8 cellular contexts compared by ENCODE assay signal in the genomic region with DNA sequence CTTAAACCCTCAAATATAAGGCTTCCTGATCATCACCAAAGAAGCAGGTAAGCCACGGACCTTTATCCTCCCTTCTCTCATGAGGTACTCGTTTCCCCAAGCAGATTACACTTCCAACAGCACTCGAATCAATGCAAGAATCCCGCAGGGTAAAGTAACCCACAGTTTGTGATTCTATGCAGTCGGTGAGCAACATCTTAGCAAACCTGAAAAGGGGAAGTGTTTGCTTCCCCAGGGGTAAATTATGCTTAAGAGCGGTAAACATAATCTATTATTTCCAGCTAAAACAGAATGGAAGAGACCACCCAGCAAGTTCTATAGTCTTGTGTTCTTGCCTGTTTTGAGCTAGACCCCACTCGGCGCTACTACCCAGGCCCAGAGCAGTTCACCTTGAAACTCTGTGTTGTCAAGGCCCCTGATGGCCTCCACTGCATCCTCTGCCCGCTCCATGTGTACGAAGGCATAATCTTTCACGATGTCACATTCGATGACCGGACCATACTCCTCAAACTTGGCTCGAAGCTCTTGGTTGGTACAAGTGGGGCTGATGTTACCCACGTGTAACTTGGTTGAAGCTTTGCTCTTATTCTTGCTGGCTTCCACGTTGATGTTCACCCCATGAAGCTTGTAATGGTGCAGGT. TPM values are rescaled to one million over a fixed set of nuclear protein-coding genes. Genes with fewer than 3 reads are reported as not detected.
DNase-seq lines count a peak whose midpoint lies in the region; ATAC-seq, FAIRE-seq and TF ChIP-seq lines count a peak whose summit lies in the region.

No MANE protein-coding gene starts in this region.

- H3K27me3 ChIP-seq in GM23338 (ENCODE audit: insufficient read depth) (no peaks in the 10 kb centered on the region), endodermal cell (ENCODE audit: control insufficient read depth, insufficient read depth, low read length, poor library complexity, severe bottlenecking) (no peaks in the 10 kb centered on the region)

- BruUV-seq in OCI-LY7 (replicated peaks; lab: Mats Ljungman, UMichigan): no TSS peak

- H3K4me3 ChIP-seq in GM23338 (peak overlapping the region; percentile 65), OCI-LY7 (ENCODE audit: low read depth, low read length, poor library complexity, severe bottlenecking) (peak overlapping the region; percentile 77), endodermal cell (ENCODE audit: low read length) (peak overlapping the region; percentile 97), retinal pigment epithelial cell (ENCODE audit: low read length) (peak overlapping the region; percentile 77)

- H3K4me3 Mint-ChIP-seq in GM23338 (peak overlapping the region; percentile 95), endodermal cell (peak overlapping the region; percentile 88)

- TF ChIP-seq POLR2A in H54 (IDR thresholded peaks at IDR 0.05; ENCODE audit: low read depth, low read length): no peak

- H3K27ac Mint-ChIP-seq in GM23338: peak overlapping the region; percentile 99; the same call in 1 of the 2 replicates
- H3K27ac Mint-ChIP-seq in endodermal cell: peak overlapping the region; percentile 50

- H3K9me3 Mint-ChIP-seq in GM23338 (no peaks in the 10 kb centered on the region; the same call in 2 of the 3 replicates), endodermal cell (no peaks in the 10 kb centered on the region)

- CTCF ChIA-PET in OCI-LY7 (lab: Charles Lee; ENCODE audit: unreplicated experiment): interaction anchor here (0.9 kb wide), 1 partner anchor 31 kb away, joined by 3 read pairs; no protein-coding TSS in a partner anchor

- H3K9me2 ChIP-seq in GM23338 (ENCODE audit: insufficient read depth) (no peaks in the 10 kb centered on the region), OCI-LY7 (ENCODE audit: insufficient read depth, low read length) (no peaks in the 10 kb centered on the region)

- intact Hi-C loops in OCI-LY7 (cut with micrococcal nuclease; ENCODE audit: unreplicated experiment): loop anchor here (2.0 to 5.0 kb wide), 2 partner anchors 38 to 84 kb away; a partner anchor contains a TSS

- H3K4me2 ChIP-seq in GM23338 (peak overlapping the region; percentile 81), OCI-LY7 (ENCODE audit: low read length) (peak overlapping the region; percentile 93)

- no peak overlapping the region for H2AFZ ChIP-seq in GM23338
- no peak overlapping the region for H2AFZ ChIP-seq in OCI-LY7 (ENCODE audit: low read length)

- no peak for ATAC-seq in GM23338

- TF ChIP-seq CTCF in GM23338 (conservative IDR thresholded peaks at IDR 0.05; ENCODE audit: low read depth in 2 of 2) (no peak), OCI-LY7 (conservative IDR thresholded peaks at IDR 0.05; ENCODE audit: low read length) (no peak), endodermal cell (conservative IDR thresholded peaks at IDR 0.05) (no peak), retinal pigment epithelial cell (conservative IDR thresholded peaks at IDR 0.05; ENCODE audit: low read depth, low read length) (no peak)

- H4K20me1 ChIP-seq in GM23338 (replicated peaks; ENCODE audit: insufficient read depth) (peaks cover 21% of the 10 kb centered on the region), OCI-LY7 (ENCODE audit: insufficient read depth, low read length) (peaks cover 14% of the 10 kb centered on the region; the same call in 1 of the 2 replicates)

- peaks cover 24% of the 10 kb centered on the region for H3K4me1 ChIP-seq in GM23338 (ENCODE audit: insufficient read depth)
- H3K4me1 ChIP-seq in OCI-LY7 (ENCODE audit: insufficient read depth, low read length, poor library complexity, severe bottlenecking): peaks cover 49% of the 10 kb centered on the region
- no peaks in the 10 kb centered on the region for H3K4me1 ChIP-seq in endodermal cell (ENCODE audit: control insufficient read depth, insufficient read depth, low read length)

- H3K36me3 ChIP-seq in GM23338 (ENCODE audit: insufficient read depth): no peaks in the 10 kb centered on the region
- peaks cover 28% of the 10 kb centered on the region for H3K36me3 ChIP-seq in OCI-LY7 (ENCODE audit: insufficient read depth, low read length)
- H3K36me3 ChIP-seq in endodermal cell (ENCODE audit: control insufficient read depth, insufficient read depth, low read length): peaks cover 26% of the 10 kb centered on the region

- H3K27ac ChIP-seq in GM23338 (ENCODE audit: low read depth) (no peak overlapping the region; the same call in 1 of the 2 replicates), OCI-LY7 (ENCODE audit: low read depth, low read length, poor library complexity, severe bottlenecking) (peak overlapping the region; percentile 87), endodermal cell (ENCODE audit: low read depth, low read length) (no peak overlapping the region)

- H3F3A ChIP-seq in GM23338 (replicated peaks; ENCODE audit: low read depth): peaks cover 9% of the 10 kb centered on the region; the same call in 1 of the 2 replicates

- no peak overlapping the region for H3K9ac ChIP-seq in endodermal cell (ENCODE audit: extremely low read depth, low read length, poor library complexity, severe bottlenecking)

- DNase-seq in GM23338 (ENCODE audit: low spot score): no peak
- DNase-seq in OCI-LY7 (ENCODE audit: low spot score): peak; percentile 47
- DNase-seq in endodermal cell: no peak
- DNase-seq in retinal pigment epithelial cell (ENCODE audit: low read depth): no peak
- DNase-seq in DMS 273 (lab: John Stamatoyannopoulos, UW; ENCODE audit: unreplicated experiment): no peak
- no peak for DNase-seq in NCI-H1436 treated with DMSO at 0.1 percent for 48 hours (lab: John Stamatoyannopoulos, UW)
- DNase-seq in cerebellar cortex (ENCODE audit: low spot score): no peak
- no peak for DNase-seq in H54 (ENCODE audit: insufficient read length, low spot score)

- POLR2A ChIA-PET in OCI-LY7 (lab: Charles Lee): interaction anchor here (0.9 to 2.5 kb wide), 5 partner anchors 8 to 131 kb away, joined by 3 to 11 read pairs (median 4); a partner anchor contains a TSS

- peaks cover 22% of the 10 kb centered on the region for H3K36me3 Mint-ChIP-seq in GM23338 (ENCODE audit: low read depth)
- peaks cover 21% of the 10 kb centered on the region for H3K36me3 Mint-ChIP-seq in endodermal cell (ENCODE audit: low read depth)

- WGBS in endodermal cell (ENCODE audit: insufficient coverage in 1 of 2, insufficient read length in 1 of 2), 2 experiments: 91 to 96% methylated on average over 9 to 16 of the region's 16 CpGs

- no peak for FAIRE-seq in H54 (lab: Jason Lieb, UNC)

- H3K4me1 Mint-ChIP-seq in GM23338: peaks cover 24% of the 10 kb centered on the region
- peaks cover 29% of the 10 kb centered on the region for H3K4me1 Mint-ChIP-seq in endodermal cell

- H3K27me3 Mint-ChIP-seq in GM23338 (ENCODE audit: insufficient read depth, low read depth, poor library complexity) (peaks cover 13% of the 10 kb centered on the region), endodermal cell (ENCODE audit: insufficient read depth) (no peaks in the 10 kb centered on the region)

- H3K9me3 ChIP-seq in OCI-LY7 (ENCODE audit: low read length) (no peaks in the 10 kb centered on the region), endodermal cell (ENCODE audit: control insufficient read depth, low read length) (no peaks in the 10 kb centered on the region)

- H3K79me2 ChIP-seq in GM23338 (replicated peaks; ENCODE audit: insufficient read depth): peaks cover 58% of the 10 kb centered on the region
- H3K79me2 ChIP-seq in OCI-LY7 (ENCODE audit: insufficient read depth, low read depth, low read length): peaks cover 57% of the 10 kb centered on the region

TF ChIP-seq in GM23338, 12 proteins besides CTCF, POLR2A, EP300 and RAD21 (continues in another document):
- TF ChIP-seq ZNF114 (CRISPR knock-in tag; IDR thresholded peaks at IDR 0.05) (no peak), CREB1 (CRISPR knock-in tag; IDR thresholded peaks at IDR 0.05; ENCODE audit: low read depth) (no peak)

RNA-seq across cellular contexts. Expression of a gene that starts 1.3 kb away (rescaled TPM):
- 22.9 and 31.0 TPM in 2 replicates for total RNA-seq in GM23338 (2014; rRNA removed; shearing (Covaris generic))
- 21.1 and 28.0 TPM in 2 replicates for polyA plus RNA-seq in GM23338 (2016; fragmentation: Nextera tagmentation; extraction: Ambion mirVana)
- 29.1 and 40.0 TPM in 2 replicates for total RNA-seq in OCI-LY7 (2014; rRNA removed; shearing (Covaris generic))
- total RNA-seq in OCI-LY7 (2022) (38.3 and 39.4 TPM in 2 replicates), endodermal cell (10 to 100 TPM; 23.3 to 28.5 TPM)
- 48.4 TPM for polyA plus RNA-seq in endodermal cell (2013, experiment 1 of 2)
- polyA plus RNA-seq in endodermal cell (2013, experiment 2 of 2): 41.6 TPM

RNA-seq across cellular contexts. Expression of a gene that starts 37.9 kb away (rescaled TPM):
- total RNA-seq in GM23338 (2014; rRNA removed; shearing (Covaris generic)): 133 and 147 TPM in 2 replicates
- polyA plus RNA-seq in GM23338 (2016; fragmentation: Nextera tagmentation; extraction: Ambion mirVana): 122 and 146 TPM in 2 replicates
- total RNA-seq in OCI-LY7 (2014; rRNA removed; shearing (Covaris generic)): 66.0 and 93.9 TPM in 2 replicates
- total RNA-seq in OCI-LY7 (2022) (139 and 140 TPM in 2 replicates), endodermal cell (100 to 1,000 TPM; 151 to 191 TPM)
- polyA plus RNA-seq in endodermal cell (2013, experiment 1 of 2): 176 TPM
- 157 TPM for polyA plus RNA-seq in endodermal cell (2013, experiment 2 of 2)

RNA-seq across cellular contexts. Expression of a gene that starts 52.6 kb away (rescaled TPM):
- 28.9 and 49.1 TPM in 2 replicates for total RNA-seq in GM23338 (2014; rRNA removed; shearing (Covaris generic))
- 6.9 and 7.7 TPM in 2 replicates for polyA plus RNA-seq in GM23338 (2016; fragmentation: Nextera tagmentation; extraction: Ambion mirVana)
- total RNA-seq in OCI-LY7 (2014; rRNA removed; shearing (Covaris generic)): 22.7 and 25.2 TPM in 2 replicates
- total RNA-seq in OCI-LY7 (2022) (13.0 and 16.2 TPM in 2 replicates), endodermal cell (10 to 100 TPM; 36.0 to 46.0 TPM)
- 39.9 TPM for polyA plus RNA-seq in endodermal cell (2013, experiment 1 of 2)
- polyA plus RNA-seq in endodermal cell (2013, experiment 2 of 2): 31.3 TPM

RNA-seq across cellular contexts. Expression of a gene that starts 60.0 kb away (rescaled TPM):
- total RNA-seq in GM23338 (2014; rRNA removed; shearing (Covaris generic)): 83.1 and 83.5 TPM in 2 replicates
- 39.7 and 45.4 TPM in 2 replicates for polyA plus RNA-seq in GM23338 (2016; fragmentation: Nextera tagmentation; extraction: Ambion mirVana)
- total RNA-seq in OCI-LY7 (2014; rRNA removed; shearing (Covaris generic)): 65.8 and 94.6 TPM in 2 replicates
- total RNA-seq in OCI-LY7 (2022) (227 and 243 TPM in 2 replicates), endodermal cell (100 to 1,000 TPM in 1 of 2 donors, 10 to 100 TPM in 1; 90.0 to 110 TPM)
- 49.3 TPM for polyA plus RNA-seq in endodermal cell (2013, experiment 1 of 2)
- 38.8 TPM for polyA plus RNA-seq in endodermal cell (2013, experiment 2 of 2)
